Comparison of ENCODE assay signal across 15 cellular contexts in genomic region chr1:227306689-227307088, GRCh38. TPM values are rescaled to one million over a fixed set of nuclear protein-coding genes. Genes with fewer than 3 reads are reported as not detected.
DNase-seq lines count a peak whose midpoint lies in the region; ATAC-seq, FAIRE-seq and TF ChIP-seq lines count a peak whose summit lies in the region.
"Had no signal": no experiment of that assay in that cellular context is flagged by ENCODE, and none has a peak within 500 bp of the region (broad histone marks: within the 10 kb centered on the region; RNA-seq: fewer than 3 reads in every experiment).

No MANE protein-coding gene starts in this region.

- no peak for TF ChIP-seq POLR2A in HepG2 (IDR thresholded peaks at IDR 0.05; ENCODE audit: insufficient read depth in 1 of 2, low read depth in 2 of 2, low read length in 2 of 2)
- no peak for TF ChIP-seq POLR2A in right lobe of liver (IDR thresholded peaks at IDR 0.05)

- H4K20me1 ChIP-seq in HepG2 (ENCODE audit: insufficient read depth, low read length), result no peaks in the 10 kb centered on the region; the same call in 1 of the 2 replicates
- H4K20me1 ChIP-seq in PC-3 (ENCODE audit: low read length), result no peaks in the 10 kb centered on the region; the same call in 1 of the 2 replicates

- H2AFZ ChIP-seq in HepG2 (ENCODE audit: low read length) (no peak overlapping the region), PC-3 (ENCODE audit: low read length) (no peak overlapping the region)

- H3K4me3 ChIP-seq in HepG2 (replicated peaks in 1 of 3; ENCODE audit: insufficient read depth in 1 of 3, low read depth in 2 of 3, low read length in 3 of 3) (no peak overlapping the region), right lobe of liver (no peak overlapping the region), PC-3 (ENCODE audit: low read length) (no peak overlapping the region), psoas muscle (no peak overlapping the region), right atrium auricular region (no peak overlapping the region)

- no peaks in the 10 kb centered on the region for H3K36me3 ChIP-seq in HepG2 (replicated peaks in 1 of 2; ENCODE audit: control insufficient read depth in 1 of 2, insufficient read depth in 2 of 2, low read length in 2 of 2)
- H3K36me3 ChIP-seq in right lobe of liver, result no peaks in the 10 kb centered on the region
- no peaks in the 10 kb centered on the region for H3K36me3 ChIP-seq in PC-3 (ENCODE audit: low read depth, low read length)
- no peaks in the 10 kb centered on the region for H3K36me3 ChIP-seq in psoas muscle (ENCODE audit: insufficient read depth in 1 of 2, low read depth in 1 of 2)
- H3K36me3 ChIP-seq in right atrium auricular region, result no peaks in the 10 kb centered on the region

- in situ Hi-C loops in HepG2 (cut with HindIII; ENCODE audit: extremely low pct_ligation_motif_present, low pct_unique_long_range_greater_than_20kb), result no loop called here

- TF ChIP-seq EP300 in HepG2 (IDR thresholded peaks at IDR 0.05; ENCODE audit: low read depth in 2 of 2, low read length in 2 of 2), result no peak
- TF ChIP-seq EP300 in HepG2 (CRISPR knock-in tag; IDR thresholded peaks at IDR 0.05; ENCODE audit: borderline replicate concordance), result no peak

- H3K4me1 ChIP-seq in HepG2 (ENCODE audit: insufficient read depth, low read length), result no peaks in the 10 kb centered on the region
- H3K4me1 ChIP-seq in right lobe of liver, result peaks cover 0 to 13% (median 3%) of the 10 kb centered on the region in 4 donors
- peaks cover 10% of the 10 kb centered on the region; the same call in 1 of the 2 replicates for H3K4me1 ChIP-seq in PC-3 (ENCODE audit: insufficient read depth, low read length)
- peaks cover 34% of the 10 kb centered on the region for H3K4me1 ChIP-seq in psoas muscle
- H3K4me1 ChIP-seq in right atrium auricular region, result peaks cover 0 to 34% of the 10 kb centered on the region in 2 donors

- WGBS in HepG2 (ENCODE audit: low lambda C conversion rate), result 96% methylated on average over 3 of the region's 3 CpGs
- WGBS in right lobe of liver (ENCODE audit: insufficient coverage, low coverage, low lambda C conversion rate, missing lambda C conversion rate), result 87% methylated on average over 3 of the region's 3 CpGs
- 72 to 82% (median 77%) methylated on average over 3 of the region's 3 CpGs for WGBS in psoas muscle, 3 donors

- ATAC-seq in HepG2, result no peak
- no peak for ATAC-seq in right lobe of liver
- ATAC-seq in PC-3, result peak; percentile 88
- ATAC-seq in psoas muscle, result peak; percentile 56 to 79 (median 69)

- peaks cover 43% of the 10 kb centered on the region for H3K79me2 ChIP-seq in HepG2 (ENCODE audit: insufficient read depth, low read length)
- H3K79me2 ChIP-seq in PC-3 (ENCODE audit: low read length), result peaks cover 89% of the 10 kb centered on the region

- no peaks in the 10 kb centered on the region for H3F3A ChIP-seq in PC-3 (ENCODE audit: low read length, unreplicated experiment)

- no peaks in the 10 kb centered on the region for H3K9me2 ChIP-seq in PC-3 (replicated peaks; ENCODE audit: low read length)

- H3K27ac ChIP-seq in HepG2 (ENCODE audit: extremely low read length, insufficient read depth, low read length) (no peak overlapping the region), right lobe of liver (no peak overlapping the region), PC-3 (ENCODE audit: low read length) (no peak overlapping the region), psoas muscle (peak overlapping the region; percentile 36), right atrium auricular region (no peak overlapping the region)

- DNase-seq in HepG2 (ENCODE audit: low spot score), result no peak
- DNase-seq in right lobe of liver, result no peak
- DNase-seq in PC-3, result peak; percentile 62
- DNase-seq in psoas muscle, result no peak
- no peak for DNase-seq in right atrium auricular region (ENCODE audit: low spot score)
- DNase-seq in NCI-H2107 (lab: John Stamatoyannopoulos, UW), result no peak
- DNase-seq in GDM1 (lab: John Stamatoyannopoulos, UW), result no peak
- DNase-seq: ACHN; C1 segment of cervical spinal cord; Calu3; CD4-positive, alpha-beta T cell; GOT3; H9 had no signal

- POLR2A ChIA-PET in HepG2 (lab: Yijun Ruan, JAX), result no interaction called here
- POLR2A ChIA-PET in PC-3 (lab: Charles Lee; ENCODE audit: unreplicated experiment), result interaction anchor here (0.6 kb wide), 1 partner anchor 90 kb away, joined by 3 read pairs; no protein-coding TSS in a partner anchor

- intact Hi-C loops in HepG2 (cut with micrococcal nuclease; ENCODE audit: unreplicated experiment) (no loop called here), right lobe of liver (cut with DNase I) (no loop called here), PC-3 (cut with micrococcal nuclease) (no loop called here), psoas muscle (cut with DNase I) (no loop called here)

- TF ChIP-seq CTCF in HepG2 (CRISPR knock-in tag; IDR thresholded peaks at IDR 0.05) (no peak), right lobe of liver (IDR thresholded peaks at IDR 0.05) (no peak), PC-3 (conservative IDR thresholded peaks at IDR 0.05; ENCODE audit: low read depth, low read length) (no peak), psoas muscle (IDR thresholded peaks at IDR 0.05) (no peak), right atrium auricular region (IDR thresholded peaks at IDR 0.05) (no peak)

- BruUV-seq in HepG2 (replicated peaks; lab: Mats Ljungman, UMichigan) (no TSS peak), PC-3 (replicated peaks; lab: Mats Ljungman, UMichigan) (no TSS peak)

- FAIRE-seq in HepG2 (lab: Jason Lieb, UNC), result no peak
- FAIRE-seq: GM12891 had no signal

- H3K4me2 ChIP-seq in HepG2 (ENCODE audit: low read depth, low read length) (no peak overlapping the region), PC-3 (ENCODE audit: low read length) (no peak overlapping the region)

- CTCF ChIA-PET in HepG2 (lab: Yijun Ruan, JAX; ENCODE audit: low intra/inter-chr PET ratio, low total read pairs) (no interaction called here), PC-3 (lab: Charles Lee) (interaction anchor here (0.6 kb wide), 2 partner anchors 141 to 974 kb away, joined by 3 to 4 read pairs; no protein-coding TSS in a partner anchor)

- H3K9ac ChIP-seq in HepG2 (ENCODE audit: insufficient read depth, low read depth, low read length) (no peak overlapping the region), PC-3 (ENCODE audit: low read length) (no peak overlapping the region)

- H3K9me3 ChIP-seq in HepG2 (ENCODE audit: low read length) (no peaks in the 10 kb centered on the region), right lobe of liver (no peaks in the 10 kb centered on the region), PC-3 (ENCODE audit: low read length) (no peaks in the 10 kb centered on the region), psoas muscle (no peaks in the 10 kb centered on the region), right atrium auricular region (no peaks in the 10 kb centered on the region)

- TF ChIP-seq RAD21 in HepG2 (CRISPR knock-in tag; IDR thresholded peaks at IDR 0.05), result no peak

- no peaks in the 10 kb centered on the region for H3K27me3 ChIP-seq in HepG2 (ENCODE audit: control insufficient read depth in 1 of 2, insufficient read depth in 2 of 2, low read length in 2 of 2)
- H3K27me3 ChIP-seq in right lobe of liver, result no peaks in the 10 kb centered on the region
- H3K27me3 ChIP-seq in PC-3 (ENCODE audit: low read length), result no peaks in the 10 kb centered on the region
- H3K27me3 ChIP-seq in psoas muscle (ENCODE audit: insufficient read depth in 3 of 3, low read length in 2 of 3), result no peaks in the 10 kb centered on the region
- H3K27me3 ChIP-seq in right atrium auricular region, result no peaks in the 10 kb centered on the region

TF ChIP-seq in HepG2, 621 proteins besides CTCF, POLR2A, EP300 and RAD21 (continues in another document):
- TF ChIP-seq NR0B2 (CRISPR knock-in tag; IDR thresholded peaks at IDR 0.05) (no peak), THAP11 (CRISPR knock-in tag; IDR thresholded peaks at IDR 0.05) (no peak), RXRA (CRISPR knock-in tag; IDR thresholded peaks at IDR 0.05) (no peak)

RNA-seq across cellular contexts. Expression of gene CDC42BPA, which starts 11.6 kb away (rescaled TPM):
- 15.4 and 16.0 TPM in 2 replicates for total RNA-seq in HepG2 (2016; rRNA removed; fragmentation: Illumina TruSeq; extraction: Trizol)
- total RNA-seq in HepG2 (2016; cell fraction: cytosol; rRNA removed; fragmentation: Illumina TruSeq; extraction: Trizol; ENCODE audit: low read depth), result 14.9 and 18.1 TPM in 2 replicates
- total RNA-seq in HepG2 (2016; cell fraction: insoluble cytoplasmic fraction; rRNA removed; fragmentation: Illumina TruSeq; extraction: Trizol), result 13.8 and 15.4 TPM in 2 replicates
- total RNA-seq in HepG2 (2016; cell fraction: membrane; rRNA removed; fragmentation: Illumina TruSeq; extraction: Trizol), result 11.4 and 14.7 TPM in 2 replicates
- total RNA-seq in HepG2 (2016; cell fraction: nucleus; rRNA removed; fragmentation: Illumina TruSeq; extraction: Trizol), result 31.5 and 36.1 TPM in 2 replicates
- polyA plus RNA-seq in HepG2 (2011; rRNA removed), result 6.5 and 7.4 TPM in 2 replicates
- 3.2 and 5.4 TPM in 2 replicates for polyA plus RNA-seq in HepG2 (2011; cell fraction: cytosol; rRNA removed)
- polyA plus RNA-seq in HepG2 (2011; cell fraction: nucleus; rRNA removed), result 7.2 and 9.9 TPM in 2 replicates
- polyA plus RNA-seq in HepG2 (2012), result 9.5 and 12.2 TPM in 2 replicates
- polyA plus RNA-seq in HepG2 (2016; cell fraction: cytosol; fragmentation: Illumina TruSeq; extraction: Trizol; ENCODE audit: low read depth), result 0.61 and 0.69 TPM in 2 replicates
- 7.5 and 8.2 TPM in 2 replicates for polyA plus RNA-seq in HepG2 (2016; cell fraction: insoluble cytoplasmic fraction; fragmentation: Illumina TruSeq; extraction: Trizol; ENCODE audit: low read depth)
- 1.8 and 2.2 TPM in 2 replicates for polyA plus RNA-seq in HepG2 (2016; cell fraction: membrane; fragmentation: Illumina TruSeq; extraction: Trizol; ENCODE audit: low read depth)
- polyA plus RNA-seq in HepG2 (2016; cell fraction: nucleus; fragmentation: Illumina TruSeq; extraction: Trizol; ENCODE audit: insufficient read depth, low read depth), result 8.1 and 9.4 TPM in 2 replicates
- polyA minus RNA-seq in HepG2 (2011; rRNA and poly(A)+ RNA removed; ENCODE audit: low replicate concordance), result 17.7 and 19.2 TPM in 2 replicates
- polyA minus RNA-seq in HepG2 (2011; cell fraction: cytosol; rRNA and poly(A)+ RNA removed), result 12.0 and 17.0 TPM in 2 replicates
- 119 and 124 TPM in 2 replicates for polyA minus RNA-seq in HepG2 (2011; cell fraction: nucleus; rRNA and poly(A)+ RNA removed)
- 10 to 100 TPM; 11.4 to 35.0 (median 22.2) TPM for total RNA-seq in right lobe of liver
- 32.0 and 42.1 TPM in 2 replicates for total RNA-seq in PC-3 (2014; rRNA removed)
- total RNA-seq in psoas muscle, result 10 to 100 TPM; 14.1 to 23.0 (median 20.2) TPM
- 10 to 100 TPM in 1 of 3 donors, 1 to 10 TPM in 2; 5.3 to 15.7 (median 6.4) TPM for polyA plus RNA-seq in psoas muscle
- total RNA-seq in right atrium auricular region, result 10 to 100 TPM; 26.0 to 32.0 TPM
- polyA plus RNA-seq: IgD-negative memory B cell had no signal

Comparison
In these comparisons a context has a peak if more than half of its experiments do, and no peak if none do; other contexts are left out.
1. ATAC-seq: peak in PC-3 (single experiment) and psoas muscle (4 of 4); none in HepG2 (single experiment) and right lobe of liver (0 of 4).